ENCODE assay signal across 9 cellular contexts in genomic region chr17:2084766-2085647, GRCh38. TPM values are rescaled to one million over a fixed set of nuclear protein-coding genes. Genes with fewer than 3 reads are reported as not detected.
DNase-seq lines count a peak whose midpoint lies in the region; ATAC-seq and TF ChIP-seq lines count a peak whose summit lies in the region.
"Had no signal": no experiment of that assay in that cellular context is flagged by ENCODE, and none has a peak within 500 bp of the region (broad histone marks: within the 10 kb centered on the region; RNA-seq: fewer than 3 reads in every experiment).

No MANE protein-coding gene starts in this region.

- TF ChIP-seq CTCF in brain (conservative IDR thresholded peaks at IDR 0.05), result no peak

- no peaks in the 10 kb centered on the region for H3K9me3 Mint-ChIP-seq in brain
- H3K9me3 Mint-ChIP-seq: stimulated activated naive CD8-positive, alpha-beta T cell treated with anti-CD3 and anti-CD28 coated beads, Interleukin-15, Interleukin-2, amounts not matched to agents 100 ng/mL and 50 ng/mL, for 24 hours had no signal

- ATAC-seq in HG02885 (IDR thresholded peaks at IDR 0.05; ENCODE audit: poor library complexity, unreplicated experiment), result no peak

- no peak overlapping the region for H3K9ac ChIP-seq in stomach smooth muscle (ENCODE audit: low read length in 2 of 2)

- DNase-seq in HT-29 (ENCODE audit: low spot score) (peak; percentile 41), kidney tubule cell (ENCODE audit: low spot score) (peak; percentile 34), amygdala (lab: John Stamatoyannopoulos, UW) (no peak), NCI-H128 (lab: John Stamatoyannopoulos, UW; ENCODE audit: unreplicated experiment) (no peak)
- DNase-seq: OCI-M1 had no signal

- H3K36me3 Mint-ChIP-seq in brain, result peaks cover 23% of the 10 kb centered on the region

- H3K4me1 ChIP-seq in stomach smooth muscle (ENCODE audit: control insufficient read depth, insufficient read depth, low read length), result peaks cover 71% of the 10 kb centered on the region

- peak overlapping the region in 1 of 5 experiments; percentile 48 for H3K4me3 Mint-ChIP-seq in brain
- H3K4me3 Mint-ChIP-seq: stimulated activated naive CD8-positive, alpha-beta T cell treated with anti-CD3 and anti-CD28 coated beads, Interleukin-15, Interleukin-2, amounts not matched to agents 100 ng/mL and 50 ng/mL, for 24 hours had no signal

- H3K27me3 ChIP-seq in stomach smooth muscle (ENCODE audit: control insufficient read depth in 1 of 2, insufficient read depth in 2 of 2, low read length in 2 of 2), result no peaks in the 10 kb centered on the region

- H3K4me3 ChIP-seq in stomach smooth muscle (ENCODE audit: low read length in 2 of 2), result no peak overlapping the region

- H3K27ac ChIP-seq in stomach smooth muscle (ENCODE audit: low read length), result peak overlapping the region; percentile 69

- peaks cover 68% of the 10 kb centered on the region for H3K4me1 Mint-ChIP-seq in brain

- H3K9me3 ChIP-seq in stomach smooth muscle (ENCODE audit: control insufficient read depth in 2 of 2, low read length in 2 of 2), result no peaks in the 10 kb centered on the region

- H3K27ac Mint-ChIP-seq in brain, result peak overlapping the region in 3 of 5 experiments; percentile 63 to 87 (median 81)
- H3K27ac Mint-ChIP-seq: stimulated activated naive CD8-positive, alpha-beta T cell treated with anti-CD3 and anti-CD28 coated beads, Interleukin-15, Interleukin-2, amounts not matched to agents 100 ng/mL and 50 ng/mL, for 24 hours had no signal

- H3K27me3 Mint-ChIP-seq in brain, result no peaks in the 10 kb centered on the region
- H3K27me3 Mint-ChIP-seq: stimulated activated naive CD8-positive, alpha-beta T cell treated with anti-CD3 and anti-CD28 coated beads, Interleukin-15, Interleukin-2, amounts not matched to agents 100 ng/mL and 50 ng/mL, for 24 hours had no signal

- H3K36me3 ChIP-seq in stomach smooth muscle (ENCODE audit: control insufficient read depth in 2 of 2, insufficient read depth in 2 of 2, low read length in 2 of 2), result peaks cover 16 to 26% of the 10 kb centered on the region in 2 donors

RNA-seq across cellular contexts. Expression of gene HIC1, which starts 30.1 kb away (rescaled TPM):
- 0.31 and 0.55 TPM in 2 replicates for total RNA-seq in HT-29 (2014; rRNA removed; shearing (Covaris generic))
- polyA plus RNA-seq in brain (ENCODE audit: insufficient read depth, low read depth, low replicate concordance), result 2.6 TPM

RNA-seq across cellular contexts. Expression of gene OVCA2, which starts 43.2 kb away (rescaled TPM):
- total RNA-seq in HT-29 (2014; rRNA removed; shearing (Covaris generic)), result 54.1 and 56.8 TPM in 2 replicates
- polyA plus RNA-seq in brain (ENCODE audit: insufficient read depth, low read depth, low replicate concordance), result 28.7 TPM

RNA-seq across cellular contexts. Expression of gene DPH1, which starts 55.1 kb away (rescaled TPM):
- total RNA-seq in HT-29 (2014; rRNA removed; shearing (Covaris generic)), result 31.6 and 38.5 TPM in 2 replicates
- polyA plus RNA-seq in brain (ENCODE audit: insufficient read depth, low read depth, low replicate concordance), result 18.6 TPM

RNA-seq across cellular contexts. Expression of gene RTN4RL1, which starts 59.9 kb away (rescaled TPM):
- total RNA-seq in HT-29 (2014; rRNA removed; shearing (Covaris generic)), result not detected in 2 replicates
- 4.3 TPM for polyA plus RNA-seq in brain (ENCODE audit: insufficient read depth, low read depth, low replicate concordance)

Comparison
In these comparisons a context has a peak if more than half of its experiments do, and no peak if none do; other contexts are left out.
1. DNase-seq: peak in HT-29 (single experiment) and kidney tubule cell (single experiment); none in amygdala (0 of 56) and NCI-H128 (single experiment).